Comparison of ENCODE assay signal across 25 cellular contexts in genomic region chr13:32986552-32986951, GRCh38. TPM values are rescaled to one million over a fixed set of nuclear protein-coding genes. Genes with fewer than 3 reads are reported as not detected.
"Had no signal": no experiment of that assay in that cellular context is flagged by ENCODE, and none has a peak within 500 bp of the region (broad histone marks: within the 10 kb centered on the region; RNA-seq: fewer than 3 reads in every experiment).

No MANE protein-coding gene starts in this region.

- H3K27me3 ChIP-seq: adrenal gland had no signal

- H3K4me2 ChIP-seq: KMS-11 had no signal

- DNase-seq: activated CD4-positive, alpha-beta T cell treated with anti-CD3 and anti-CD28 coated beads for 48 hours; activated CD4-positive, alpha-beta T cell treated with anti-CD3 and anti-CD28 coated beads, Interleukin-2, amount 50 U/mL, for 4 hours; activated CD4-positive, CD25-positive, alpha-beta regulatory T cell treated with anti-CD3 and anti-CD28 coated beads, Interleukin-2, amount 50 U/mL, for 72 hours; activated CD8-positive, alpha-beta memory T cell treated with anti-CD3 and anti-CD28 coated beads, Interleukin-2, amount 50 U/mL, for 48 hours; activated CD8-positive, alpha-beta T cell treated with anti-CD3 and anti-CD28 coated beads, Interleukin-2, amount 10 ng/mL, durations not matched to agents 7 days and 5 days; activated naive CD4-positive, alpha-beta T cell treated with anti-CD3 and anti-CD28 coated beads, Interleukin-2, amount 50 U/mL, for 16 hours; activated naive CD8-positive, alpha-beta T cell treated with anti-CD3 and anti-CD28 coated beads, Interleukin-2, amount 10 ng/mL, durations not matched to agents 7 days and 5 days; activated T-cell treated with anti-CD3 and anti-CD28 coated beads, Interleukin-2, amount 50 U/mL, for 1 hour; adrenal gland; anterior cingulate cortex; cerebellar nuclear complex; MM.1S; NCI-H1105; NCI-H1436; NCI-H1694 treated with DMSO at 0.1 percent for 48 hours; NCI-H2029 treated with DMSO at 0.1 percent for 48 hours; NCI-H345; NCI-H510A; NCI-H526 treated with DMSO at 0.1 percent for 48 hours; NCI-H82; T-helper 17 cell; T-helper 9 cell had no signal

- H3K27ac ChIP-seq: adrenal gland, KMS-11 had no signal

- H3K27ac Mint-ChIP-seq: activated CD8-positive, alpha-beta T cell treated with anti-CD3 and anti-CD28 coated beads, Interleukin-2, amount 10 ng/mL, durations not matched to agents 7 days and 5 days; activated naive CD8-positive, alpha-beta T cell treated with anti-CD3 and anti-CD28 coated beads, Interleukin-2, amount 10 ng/mL, durations not matched to agents 7 days and 5 days; T-helper 17 cell had no signal

- H3K4me3 Mint-ChIP-seq: activated CD8-positive, alpha-beta T cell treated with anti-CD3 and anti-CD28 coated beads, Interleukin-2, amount 10 ng/mL, durations not matched to agents 7 days and 5 days; activated naive CD8-positive, alpha-beta T cell treated with anti-CD3 and anti-CD28 coated beads, Interleukin-2, amount 10 ng/mL, durations not matched to agents 7 days and 5 days; T-helper 17 cell had no signal

- H3K4me3 ChIP-seq: adrenal gland had no signal

- H3K4me1 Mint-ChIP-seq: T-helper 17 cell had no signal

- H3K4me1 ChIP-seq: adrenal gland had no signal

- ATAC-seq: activated CD8-positive, alpha-beta T cell treated with anti-CD3 and anti-CD28 coated beads, Interleukin-2, amount 10 ng/mL, durations not matched to agents 7 days and 5 days; T-helper 17 cell had no signal

- H3K9me3 ChIP-seq: adrenal gland had no signal

- H3K36me3 ChIP-seq: adrenal gland had no signal

RNA-seq across cellular contexts. Expression of gene KL, which starts 29.7 kb away (rescaled TPM):
- total RNA-seq: OCI-LY7, RPMI7951, T-helper 17 cell had no signal
